ENCODE assay signal across 8 cellular contexts in genomic region chr3:50612234-50612972, GRCh38. TPM values are rescaled to one million over a fixed set of nuclear protein-coding genes. Genes with fewer than 3 reads are reported as not detected.
DNase-seq lines count a peak whose midpoint lies in the region; ATAC-seq, FAIRE-seq and TF ChIP-seq lines count a peak whose summit lies in the region.

No MANE protein-coding gene starts in this region.

- no peaks in the 10 kb centered on the region for H3K27me3 ChIP-seq in BE2C

- peak overlapping the region; percentile 49 for H3K4me3 ChIP-seq in BE2C (ENCODE audit: low read depth, low read length)
- H3K4me3 ChIP-seq in HEK293 (ENCODE audit: low read depth, low read length) = peak overlapping the region; percentile 46
- H3K4me3 ChIP-seq in kidney (ENCODE audit: low read length in 2 of 2) = peak overlapping the region; percentile 64 to 83

- ATAC-seq in HG03457 (IDR thresholded peaks at IDR 0.05; ENCODE audit: unreplicated experiment) = no peak
- ATAC-seq in GM21529 (IDR thresholded peaks at IDR 0.05; ENCODE audit: unreplicated experiment) = no peak

- TF ChIP-seq CTCF in BE2C (IDR thresholded peaks at IDR 0.05; ENCODE audit: low read depth, low read length) = no peak
- TF ChIP-seq CTCF in HEK293 (tag by site-specific recombination; IDR thresholded peaks at IDR 0.05) = no peak
- peak; percentile 2 for TF ChIP-seq CTCF in kidney (IDR thresholded peaks at IDR 0.05; ENCODE audit: borderline replicate concordance, extremely low read depth, insufficient read depth)
- TF ChIP-seq CTCF in type B pancreatic cell (conservative IDR thresholded peaks at IDR 0.05) = no peak

- peaks cover 54% of the 10 kb centered on the region for H3K4me1 Mint-ChIP-seq in activated T-helper 1 cell treated with anti-CD3 and anti-CD28 coated beads, Interleukin-12 subunit alpha, Interleukin-12 subunit beta, Interleukin-2, Interleukin-4 antibody, amounts not matched to agents 30 ng/mL and 10 ng/mL and 1 ng/mL, durations not matched to agents 14 hours and 24 hours and 36 hours (ENCODE audit: low read depth)
- H3K4me1 Mint-ChIP-seq in type B pancreatic cell (ENCODE audit: unreplicated experiment) = peaks cover 42% of the 10 kb centered on the region

- H3K4me1 ChIP-seq in BE2C (peaks cover 6% of the 10 kb centered on the region; the same call in 1 of the 2 replicates), HEK293 (ENCODE audit: control insufficient read depth, insufficient read depth, low read length) (0 out of 2 replicates have a peak, but pooled peaks cover 2% of the 10 kb centered on the region), kidney (ENCODE audit: control insufficient read depth in 1 of 2, insufficient read depth in 1 of 2, low read depth in 1 of 2, low read length in 2 of 2) (peaks cover 27 to 30% of the 10 kb centered on the region in 2 donors)

- peaks cover 57% of the 10 kb centered on the region for H3K36me3 Mint-ChIP-seq in activated T-helper 1 cell treated with anti-CD3 and anti-CD28 coated beads, Interleukin-12 subunit alpha, Interleukin-12 subunit beta, Interleukin-2, Interleukin-4 antibody, amounts not matched to agents 30 ng/mL and 10 ng/mL and 1 ng/mL, durations not matched to agents 14 hours and 24 hours and 36 hours (ENCODE audit: low read depth)
- H3K36me3 Mint-ChIP-seq in type B pancreatic cell = peaks cover 3% of the 10 kb centered on the region

- peak overlapping the region; percentile 99 for H3K4me3 Mint-ChIP-seq in activated T-helper 1 cell treated with anti-CD3 and anti-CD28 coated beads, Interleukin-12 subunit alpha, Interleukin-12 subunit beta, Interleukin-2, Interleukin-4 antibody, amounts not matched to agents 30 ng/mL and 10 ng/mL and 1 ng/mL, durations not matched to agents 14 hours and 24 hours and 36 hours
- peak overlapping the region; percentile 91 for H3K4me3 Mint-ChIP-seq in type B pancreatic cell

- no peaks in the 10 kb centered on the region for H3K9me3 ChIP-seq in BE2C
- H3K9me3 ChIP-seq in HEK293 (ENCODE audit: control insufficient read depth, insufficient read depth, low read depth, low read length) = no peaks in the 10 kb centered on the region
- H3K9me3 ChIP-seq in kidney (ENCODE audit: control insufficient read depth in 1 of 2, low read length in 2 of 2) = no peaks in the 10 kb centered on the region

- no peak for DNase-seq in BE2C
- DNase-seq in activated T-helper 1 cell treated with anti-CD3 and anti-CD28 coated beads, Interleukin-12 subunit alpha, Interleukin-12 subunit beta, Interleukin-2, Interleukin-4 antibody, amounts not matched to agents 30 ng/mL and 10 ng/mL and 1 ng/mL, durations not matched to agents 14 hours and 24 hours and 36 hours (ENCODE audit: low spot score) = no peak
- DNase-seq in kidney = no peak
- DNase-seq in type B pancreatic cell (ENCODE audit: extremely low spot score, unreplicated experiment) = no peak
- no peak for DNase-seq in Ammon's horn (ENCODE audit: low spot score)

- no peaks in the 10 kb centered on the region for H3K27me3 Mint-ChIP-seq in activated T-helper 1 cell treated with anti-CD3 and anti-CD28 coated beads, Interleukin-12 subunit alpha, Interleukin-12 subunit beta, Interleukin-2, Interleukin-4 antibody, amounts not matched to agents 30 ng/mL and 10 ng/mL and 1 ng/mL, durations not matched to agents 14 hours and 24 hours and 36 hours (ENCODE audit: insufficient read depth)
- H3K27me3 Mint-ChIP-seq in type B pancreatic cell = peaks cover 15% of the 10 kb centered on the region

- intact Hi-C loops in activated T-helper 1 cell treated with anti-CD3 and anti-CD28 coated beads, Interleukin-12 subunit alpha, Interleukin-12 subunit beta, Interleukin-2, Interleukin-4 antibody, amounts not matched to agents 30 ng/mL and 10 ng/mL and 1 ng/mL, durations not matched to agents 14 hours and 24 hours and 36 hours (cut with micrococcal nuclease) = loop anchor here (5.0 kb wide), 1 partner anchor 275 kb away; no protein-coding TSS in a partner anchor
- intact Hi-C loops in kidney (cut with DNase I) = loop anchor here (5.0 kb wide), 1 partner anchor 40 kb away; no protein-coding TSS in a partner anchor

- CTCF ChIA-PET in HEK293 (lab: Yijun Ruan, JAX) = interaction anchor here (0.6 to 6.2 kb wide), 16 partner anchors 10 to 887 kb away, joined by 3 to 139 read pairs (median 4); partner anchors contain the start of genes DCAF1 and HEMK1

- H3K9ac ChIP-seq in kidney (ENCODE audit: low read length in 2 of 2) = peak overlapping the region; percentile 70 to 83

- peak overlapping the region; percentile 98 for H3K27ac Mint-ChIP-seq in activated T-helper 1 cell treated with anti-CD3 and anti-CD28 coated beads, Interleukin-12 subunit alpha, Interleukin-12 subunit beta, Interleukin-2, Interleukin-4 antibody, amounts not matched to agents 30 ng/mL and 10 ng/mL and 1 ng/mL, durations not matched to agents 14 hours and 24 hours and 36 hours
- H3K27ac Mint-ChIP-seq in type B pancreatic cell = peak overlapping the region; percentile 92

- no peak for FAIRE-seq in kidney (lab: Jason Lieb, UNC)

- H3K9me3 Mint-ChIP-seq in activated T-helper 1 cell treated with anti-CD3 and anti-CD28 coated beads, Interleukin-12 subunit alpha, Interleukin-12 subunit beta, Interleukin-2, Interleukin-4 antibody, amounts not matched to agents 30 ng/mL and 10 ng/mL and 1 ng/mL, durations not matched to agents 14 hours and 24 hours and 36 hours = no peaks in the 10 kb centered on the region
- H3K9me3 Mint-ChIP-seq in type B pancreatic cell = no peaks in the 10 kb centered on the region

- no peak overlapping the region; the same call in 1 of the 2 replicates for H3K27ac ChIP-seq in HEK293 (ENCODE audit: extremely low read depth, low read depth, low read length)
- peak overlapping the region; percentile 86 to 95 for H3K27ac ChIP-seq in kidney (ENCODE audit: low read depth in 2 of 2, low read length in 2 of 2)

- POLR2A ChIA-PET in HEK293 (lab: Yijun Ruan, JAX) = interaction anchor here (0.5 to 1.7 kb wide), 8 partner anchors 11 to 926 kb away, joined by 3 to 25 read pairs (median 4); partner anchors contain the start of genes HEMK1 and RAD54L2

- no peaks in the 10 kb centered on the region for H3K36me3 ChIP-seq in BE2C
- no peaks in the 10 kb centered on the region for H3K36me3 ChIP-seq in HEK293 (ENCODE audit: control insufficient read depth in 2 of 2, insufficient read depth in 1 of 2, low read length in 2 of 2)
- peaks cover 20 to 26% of the 10 kb centered on the region in 2 donors for H3K36me3 ChIP-seq in kidney (ENCODE audit: control insufficient read depth in 1 of 2, insufficient read depth in 2 of 2, low read length in 2 of 2)

TF ChIP-seq in HEK293, 187 proteins besides CTCF, POLR2A, EP300 and RAD21 (continues in another document):
- TF ChIP-seq ZBTB20 (tag by site-specific recombination; IDR thresholded peaks at IDR 0.05) (peak; percentile 89), ZNF24 (tag by site-specific recombination; IDR thresholded peaks at IDR 0.05) (no peak), ZNF292 (tag by site-specific recombination; IDR thresholded peaks at IDR 0.05; ENCODE audit: borderline replicate concordance, low read depth) (no peak), GLIS2 (tag by site-specific recombination; IDR thresholded peaks at IDR 0.05) (0 out of 2 replicates have a peak, but pooled peaks have one; percentile 33), ZNF585B (tag by site-specific recombination; IDR thresholded peaks at IDR 0.05) (no peak), GLIS1 (tag by site-specific recombination; IDR thresholded peaks at IDR 0.05) (peak; percentile 77), OSR2 (tag by site-specific recombination; IDR thresholded peaks at IDR 0.05) (no peak), ZNF654 (tag by site-specific recombination; IDR thresholded peaks at IDR 0.05; ENCODE audit: low read depth) (no peak)

RNA-seq across cellular contexts. Expression of gene CISH, which starts 0.8 kb away (rescaled TPM):
- 11.1 TPM for polyA plus RNA-seq in BE2C (2012; ENCODE audit: insufficient read depth, insufficient read length, low read depth)
- total RNA-seq in activated T-helper 1 cell treated with anti-CD3 and anti-CD28 coated beads, Interleukin-12 subunit alpha, Interleukin-12 subunit beta, Interleukin-2, Interleukin-4 antibody, amounts not matched to agents 30 ng/mL and 10 ng/mL and 1 ng/mL, durations not matched to agents 14 hours and 24 hours and 36 hours = 334 and 341 TPM in 2 replicates
- total RNA-seq in kidney (30.8 TPM), type B pancreatic cell (ENCODE audit: low replicate concordance) (4.1 and 7.0 TPM in 2 replicates)
- 59.4 TPM for polyA plus RNA-seq in kidney (ENCODE audit: insufficient read depth, low read depth, low replicate concordance)

RNA-seq across cellular contexts. Expression of gene MAPKAPK3, which starts 4.5 kb away (rescaled TPM):
- polyA plus RNA-seq in BE2C (2012; ENCODE audit: insufficient read depth, insufficient read length, low read depth) = 21.5 TPM
- 191 and 201 TPM in 2 replicates for total RNA-seq in activated T-helper 1 cell treated with anti-CD3 and anti-CD28 coated beads, Interleukin-12 subunit alpha, Interleukin-12 subunit beta, Interleukin-2, Interleukin-4 antibody, amounts not matched to agents 30 ng/mL and 10 ng/mL and 1 ng/mL, durations not matched to agents 14 hours and 24 hours and 36 hours
- total RNA-seq in kidney = 75.8 TPM
- 68.0 TPM for polyA plus RNA-seq in kidney (ENCODE audit: insufficient read depth, low read depth, low replicate concordance)
- total RNA-seq in type B pancreatic cell (ENCODE audit: low replicate concordance) = 40.3 and 47.0 TPM in 2 replicates

RNA-seq across cellular contexts. Expression of gene HEMK1, which starts 43.1 kb away (rescaled TPM):
- 20.3 TPM for polyA plus RNA-seq in BE2C (2012; ENCODE audit: insufficient read depth, insufficient read length, low read depth)
- 54.1 and 58.0 TPM in 2 replicates for total RNA-seq in activated T-helper 1 cell treated with anti-CD3 and anti-CD28 coated beads, Interleukin-12 subunit alpha, Interleukin-12 subunit beta, Interleukin-2, Interleukin-4 antibody, amounts not matched to agents 30 ng/mL and 10 ng/mL and 1 ng/mL, durations not matched to agents 14 hours and 24 hours and 36 hours
- total RNA-seq in kidney = 25.1 TPM
- polyA plus RNA-seq in kidney (ENCODE audit: insufficient read depth, low read depth, low replicate concordance) = 30.3 TPM
- total RNA-seq in type B pancreatic cell (ENCODE audit: low replicate concordance) = 20.2 and 29.9 TPM in 2 replicates

RNA-seq across cellular contexts. Expression of gene C3orf18, which starts 44.9 kb away (rescaled TPM):
- polyA plus RNA-seq in BE2C (2012; ENCODE audit: insufficient read depth, insufficient read length, low read depth) = 4.3 TPM
- 21.5 and 21.9 TPM in 2 replicates for total RNA-seq in activated T-helper 1 cell treated with anti-CD3 and anti-CD28 coated beads, Interleukin-12 subunit alpha, Interleukin-12 subunit beta, Interleukin-2, Interleukin-4 antibody, amounts not matched to agents 30 ng/mL and 10 ng/mL and 1 ng/mL, durations not matched to agents 14 hours and 24 hours and 36 hours
- total RNA-seq in kidney (6.2 TPM), type B pancreatic cell (ENCODE audit: low replicate concordance) (1.9 and 11.9 TPM in 2 replicates)
- polyA plus RNA-seq in kidney (ENCODE audit: insufficient read depth, low read depth, low replicate concordance) = 14.9 TPM

Comparison
In these comparisons a context has a peak if more than half of its experiments do, and no peak if none do; other contexts are left out.
1. RNA of gene CISH, which starts 0.8 kb away (total RNA-seq): 334 to 341 TPM in activated T-helper 1 cell treated with anti-CD3 and anti-CD28 coated beads, Interleukin-12 subunit alpha, Interleukin-12 subunit beta, Interleukin-2, Interleukin-4 antibody, amounts not matched to agents 30 ng/mL and 10 ng/mL and 1 ng/mL, durations not matched to agents 14 hours and 24 hours and 36 hours; 30.8 TPM in kidney (single experiment) and 4.1 to 7.0 TPM in type B pancreatic cell; every median in the first group is over 10 times any median in the second.
2. Peak in every context shown above with its lines, with median percentiles within 50 percentile points of each other: H3K4me3 ChIP-seq.